In genomic region chr2:47265751-47266231, GRCh38 we compare ENCODE assay signal across 16 cellular contexts.
DNase-seq lines count a peak whose midpoint lies in the region; ATAC-seq and TF ChIP-seq lines count a peak whose summit lies in the region.
"Had no signal": no experiment of that assay in that cellular context is flagged by ENCODE, and none has a peak within 500 bp of the region (broad histone marks: within the 10 kb centered on the region; RNA-seq: fewer than 3 reads in every experiment).

No MANE protein-coding gene starts in this region.

- no peak for TF ChIP-seq RAD21 in SK-N-SH (IDR thresholded peaks at IDR 0.05; ENCODE audit: low read length)

- H4K20me1 ChIP-seq in SK-N-SH (ENCODE audit: insufficient read depth) (no peaks in the 10 kb centered on the region), smooth muscle cell (ENCODE audit: low read depth) (no peaks in the 10 kb centered on the region)

- ATAC-seq in SK-N-SH treated with all-trans-retinoic acid at 6 μM for 48 hours (no peak; the same call in 2 of the 3 replicates), GM21381 (IDR thresholded peaks at IDR 0.05; ENCODE audit: unreplicated experiment) (no peak), GM21825 (IDR thresholded peaks at IDR 0.05; ENCODE audit: unreplicated experiment) (no peak)
- ATAC-seq: activated T-cell treated with anti-CD3 and anti-CD28 coated beads, Interleukin-2, amount 50 U/mL, for 4 hours; stimulated activated effector memory CD8-positive, alpha-beta T cell treated with anti-CD3 and anti-CD28 coated beads, Interleukin-12 subunit alpha, Interleukin-12 subunit beta, amount 100 ng/mL, for 72 hours; T-cell had no signal

- CTCF ChIA-PET in SK-N-SH (lab: Yijun Ruan, JAX): interaction anchor here (1.0 to 1.9 kb wide), 6 partner anchors 11 to 58 kb away, joined by 4 to 7 read pairs (median 5); no protein-coding TSS in a partner anchor

- H3K36me3 ChIP-seq in SK-N-SH (replicated peaks in 1 of 2; ENCODE audit: control insufficient read depth in 1 of 2, insufficient read depth in 2 of 2, low read length in 1 of 2) (no peaks in the 10 kb centered on the region), smooth muscle cell (ENCODE audit: low read depth) (no peaks in the 10 kb centered on the region)

- 75% methylated on average over 5 of the region's 5 CpGs for WGBS in SK-N-SH (ENCODE audit: low lambda C conversion rate)
- WGBS in smooth muscle cell (ENCODE audit: low lambda C conversion rate): 31% methylated on average over 5 of the region's 5 CpGs

- H2AFZ ChIP-seq in SK-N-SH (ENCODE audit: low read depth) (no peak overlapping the region), smooth muscle cell (ENCODE audit: low read depth) (no peak overlapping the region)

- H3K27ac ChIP-seq in SK-N-SH (ENCODE audit: low read depth in 2 of 2, low read length in 1 of 2) (peak overlapping the region in 1 of 2 experiments; percentile 5; a peak in 2 of 4 replicates), smooth muscle cell (ENCODE audit: low read depth) (no peak overlapping the region), substantia nigra (ENCODE audit: low read depth, low read length, poor library complexity, severe bottlenecking) (no peak overlapping the region)

- H3K9ac ChIP-seq in SK-N-SH: no peak overlapping the region
- H3K9ac ChIP-seq in smooth muscle cell (ENCODE audit: low read depth): no peak overlapping the region

- TF ChIP-seq CTCF in SK-N-SH (IDR thresholded peaks at IDR 0.05): no peak
- TF ChIP-seq CTCF in epithelial cell of esophagus (IDR thresholded peaks at IDR 0.05; ENCODE audit: insufficient read depth, low read depth, low read length, missing control alignments): no peak
- TF ChIP-seq CTCF in smooth muscle cell (IDR thresholded peaks at IDR 0.05; ENCODE audit: borderline replicate concordance, insufficient read depth, poor library complexity, severe bottlenecking): no peak

- H3K27me3 ChIP-seq in SK-N-SH (ENCODE audit: insufficient read depth) (no peaks in the 10 kb centered on the region), smooth muscle cell (ENCODE audit: low read depth) (no peaks in the 10 kb centered on the region)

- H3K79me2 ChIP-seq in SK-N-SH (ENCODE audit: insufficient read depth) (no peaks in the 10 kb centered on the region), smooth muscle cell (ENCODE audit: low read depth) (no peaks in the 10 kb centered on the region)

- POLR2A ChIA-PET in SK-N-SH (lab: Yijun Ruan, JAX): no interaction called here

- H3K4me1 ChIP-seq in SK-N-SH (ENCODE audit: control insufficient read depth in 1 of 2, insufficient read depth in 2 of 2, low read depth in 1 of 2, low read length in 1 of 2) (peaks cover 10 to 26% of the 10 kb centered on the region in 2 experiments; a peak in 3 of 4 replicates), smooth muscle cell (ENCODE audit: low read depth) (peaks cover 4% of the 10 kb centered on the region)

- H3K4me3 ChIP-seq in SK-N-SH (ENCODE audit: low read depth in 2 of 2, low read length in 1 of 2) (no peak overlapping the region), epithelial cell of esophagus (ENCODE audit: low read length) (no peak overlapping the region), smooth muscle cell (no peak overlapping the region)

- no peak; a peak in 1 of 4 replicates for TF ChIP-seq EP300 in SK-N-SH (IDR thresholded peaks at IDR 0.05; ENCODE audit: borderline replicate concordance in 1 of 2, low read depth in 1 of 2, low read length in 1 of 2)

- H3K9me3 ChIP-seq in SK-N-SH (no peaks in the 10 kb centered on the region), smooth muscle cell (replicated peaks; ENCODE audit: low read depth) (no peaks in the 10 kb centered on the region)

- H3K4me2 ChIP-seq in SK-N-SH (no peak overlapping the region), smooth muscle cell (peak overlapping the region; percentile 14)

- peaks cover 5% of the 10 kb centered on the region for H3F3A ChIP-seq in SK-N-SH (replicated peaks; ENCODE audit: insufficient read depth)
- peaks cover 3% of the 10 kb centered on the region for H3F3A ChIP-seq in smooth muscle cell (ENCODE audit: low read depth)

- DNase-seq in SK-N-SH (peak; percentile 60), NCI-H524 treated with DMSO at 0.1 percent for 48 hours (lab: John Stamatoyannopoulos, UW) (peak; percentile 4), epithelial cell of esophagus (ENCODE audit: low read depth) (peak; percentile 90), smooth muscle cell (lab: John Stamatoyannopoulos, UW; ENCODE audit: unreplicated experiment) (no peak), substantia nigra (lab: John Stamatoyannopoulos, UW) (no peak)
- DNase-seq: activated CD4-positive, alpha-beta T cell treated with anti-CD3 and anti-CD28 coated beads for 4 hours; activated T-cell treated with anti-CD3 and anti-CD28 coated beads, Interleukin-2, amount 50 U/mL, for 4 hours; aorta; foreskin fibroblast; MM.1S; stimulated activated CD4-positive, alpha-beta T cell treated with anti-CD3 and anti-CD28 coated beads, Interleukin-4, amount 100 ng/mL, for 1 hour; T-cell had no signal

- no peaks in the 10 kb centered on the region for H3K9me2 ChIP-seq in SK-N-SH

TF ChIP-seq in SK-N-SH, 30 proteins besides CTCF, POLR2A, EP300 and RAD21:
- TF ChIP-seq EZH2phosphoT487 (IDR thresholded peaks at IDR 0.05; ENCODE audit: borderline replicate concordance, low read depth) (no peak), CHD2 (IDR thresholded peaks at IDR 0.05; ENCODE audit: low read length, partially characterized antibody) (no peak), IRF3 (IDR thresholded peaks at IDR 0.05; ENCODE audit: low read depth, low read length) (no peak), NFIC (IDR thresholded peaks at IDR 0.05; ENCODE audit: borderline replicate concordance) (no peak), SIN3A (IDR thresholded peaks at IDR 0.05; ENCODE audit: borderline replicate concordance, low read depth, low read length) (no peak), JUND (IDR thresholded peaks at IDR 0.05) (no peak), POLR2AphosphoS5 (IDR thresholded peaks at IDR 0.05; ENCODE audit: low read depth, low read length) (no peak), FOXM1 (IDR thresholded peaks at IDR 0.05; ENCODE audit: low read depth) (no peak)

TF ChIP-seq in SK-N-SH treated with all-trans-retinoic acid at 6 μM for 48 hours, 23 proteins besides CTCF, POLR2A, EP300 and RAD21:
- TF ChIP-seq, protein P1, sequence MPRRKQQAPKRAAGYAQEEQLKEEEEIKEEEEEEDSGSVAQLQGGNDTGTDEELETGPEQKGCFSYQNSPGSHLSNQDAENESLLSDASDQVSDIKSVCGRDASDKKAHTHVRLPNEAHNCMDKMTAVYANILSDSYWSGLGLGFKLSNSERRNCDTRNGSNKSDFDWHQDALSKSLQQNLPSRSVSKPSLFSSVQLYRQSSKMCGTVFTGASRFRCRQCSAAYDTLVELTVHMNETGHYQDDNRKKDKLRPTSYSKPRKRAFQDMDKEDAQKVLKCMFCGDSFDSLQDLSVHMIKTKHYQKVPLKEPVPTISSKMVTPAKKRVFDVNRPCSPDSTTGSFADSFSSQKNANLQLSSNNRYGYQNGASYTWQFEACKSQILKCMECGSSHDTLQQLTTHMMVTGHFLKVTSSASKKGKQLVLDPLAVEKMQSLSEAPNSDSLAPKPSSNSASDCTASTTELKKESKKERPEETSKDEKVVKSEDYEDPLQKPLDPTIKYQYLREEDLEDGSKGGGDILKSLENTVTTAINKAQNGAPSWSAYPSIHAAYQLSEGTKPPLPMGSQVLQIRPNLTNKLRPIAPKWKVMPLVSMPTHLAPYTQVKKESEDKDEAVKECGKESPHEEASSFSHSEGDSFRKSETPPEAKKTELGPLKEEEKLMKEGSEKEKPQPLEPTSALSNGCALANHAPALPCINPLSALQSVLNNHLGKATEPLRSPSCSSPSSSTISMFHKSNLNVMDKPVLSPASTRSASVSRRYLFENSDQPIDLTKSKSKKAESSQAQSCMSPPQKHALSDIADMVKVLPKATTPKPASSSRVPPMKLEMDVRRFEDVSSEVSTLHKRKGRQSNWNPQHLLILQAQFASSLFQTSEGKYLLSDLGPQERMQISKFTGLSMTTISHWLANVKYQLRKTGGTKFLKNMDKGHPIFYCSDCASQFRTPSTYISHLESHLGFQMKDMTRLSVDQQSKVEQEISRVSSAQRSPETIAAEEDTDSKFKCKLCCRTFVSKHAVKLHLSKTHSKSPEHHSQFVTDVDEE (CRISPR knock-in tag; IDR thresholded peaks at IDR 0.05): no peak; the same call in 1 of the 2 replicates
- TF ChIP-seq PPARA (CRISPR knock-in tag; IDR thresholded peaks at IDR 0.05; ENCODE audit: borderline replicate concordance): no peak
TF ChIP-seq in SK-N-SH treated with all-trans-retinoic acid at 6 μM for 48 hours: peak in this region for 0.

Comparison
In these comparisons a context has a peak if more than half of its experiments do, and no peak if none do; other contexts are left out.
1. DNase-seq: peak in SK-N-SH (single experiment), NCI-H524 treated with DMSO at 0.1 percent for 48 hours (single experiment) and epithelial cell of esophagus (single experiment); none in smooth muscle cell (single experiment) and substantia nigra (0 of 49).